In the genomic region with DNA sequence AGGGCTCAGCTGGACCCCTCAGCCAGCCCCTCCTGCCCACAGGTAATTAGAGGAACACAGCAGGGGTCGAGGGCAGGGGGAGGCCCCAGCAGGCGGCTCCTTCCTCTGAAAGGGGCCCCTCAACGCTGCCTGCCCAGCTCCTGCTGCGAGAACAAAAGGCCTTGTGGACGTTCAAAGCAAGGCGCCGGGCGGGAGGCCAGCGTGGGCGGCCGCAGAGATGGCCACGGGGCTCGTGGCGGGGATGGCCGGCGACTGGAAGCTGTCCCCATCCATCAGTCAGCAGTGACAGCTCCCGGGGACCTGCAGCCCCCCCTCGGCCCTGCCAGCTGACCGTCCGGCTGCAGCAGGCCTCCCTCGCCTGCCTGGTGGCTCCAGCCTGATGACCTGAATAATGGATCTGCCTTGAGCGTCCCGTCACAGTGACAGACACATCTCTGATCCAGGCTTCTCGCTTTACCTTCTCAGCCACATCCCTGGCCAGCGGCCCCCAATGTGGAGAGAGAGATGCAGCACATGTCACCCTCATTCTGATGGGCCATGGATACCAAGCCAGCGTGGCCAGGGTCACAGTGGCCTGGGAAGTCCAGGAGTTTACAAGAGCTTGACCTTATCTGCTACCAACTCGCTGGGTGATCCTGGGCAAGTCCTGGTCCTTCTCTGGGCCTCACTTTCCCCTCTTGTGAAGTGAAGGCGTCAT, we compare ENCODE assay signal across 1 cellular context.
TF ChIP-seq lines count a peak whose summit lies in the region.

No MANE protein-coding gene starts in this region.

TF ChIP-seq in K562, 482 proteins besides CTCF, POLR2A, EP300 and RAD21 (continued from another document):
- TF ChIP-seq MEF2D (tag; conservative IDR thresholded peaks at IDR 0.05; ENCODE audit: low read depth) (no peak), MCM5 (IDR thresholded peaks at IDR 0.05; ENCODE audit: low read depth) (no peak), RBBP5 (IDR thresholded peaks at IDR 0.05; ENCODE audit: borderline replicate concordance, insufficient read depth, low read length, poor library complexity, severe bottlenecking) (no peak), SMAD3 (CRISPR knock-in tag; conservative IDR thresholded peaks at IDR 0.05) (no peak), SMC3 (conservative IDR thresholded peaks at IDR 0.05; ENCODE audit: insufficient read depth, low read depth, low read length) (no peak), ELF1 (tag; IDR thresholded peaks at IDR 0.05) (no peak), HNRNPLL (IDR thresholded peaks at IDR 0.05; ENCODE audit: low read depth, low read length, poor library complexity, severe bottlenecking) (no peak), ZNF408 (CRISPR knock-in tag; IDR thresholded peaks at IDR 0.05; ENCODE audit: low read depth) (no peak), ZNF174 (CRISPR knock-in tag; IDR thresholded peaks at IDR 0.05) (no peak), MCM2 (IDR thresholded peaks at IDR 0.05; ENCODE audit: low read depth) (no peak), ZNF444 (CRISPR knock-in tag; IDR thresholded peaks at IDR 0.05) (no peak), KLF10 (CRISPR knock-in tag; IDR thresholded peaks at IDR 0.05) (no peak), HEY1 (CRISPR knock-in tag; IDR thresholded peaks at IDR 0.05; ENCODE audit: borderline replicate concordance) (no peak), DIDO1 (tag; IDR thresholded peaks at IDR 0.05; ENCODE audit: low read depth) (no peak), NCOA1 (IDR thresholded peaks at IDR 0.05; ENCODE audit: low read depth) (no peak), ELF4 (CRISPR knock-in tag; IDR thresholded peaks at IDR 0.05) (no peak), EGR1 (conservative IDR thresholded peaks at IDR 0.05) (peak; percentile 75), ATF1 (CRISPR knock-in tag; IDR thresholded peaks at IDR 0.05) (no peak), ATF1 (tag; IDR thresholded peaks at IDR 0.05) (no peak), BACH1 (tag; IDR thresholded peaks at IDR 0.05) (no peak), MEIS2 (IDR thresholded peaks at IDR 0.05; ENCODE audit: partially characterized antibody) (peak; percentile 72), MTA2 (IDR thresholded peaks at IDR 0.05; ENCODE audit: low read depth) (no peak)
- TF ChIP-seq, protein P1, sequence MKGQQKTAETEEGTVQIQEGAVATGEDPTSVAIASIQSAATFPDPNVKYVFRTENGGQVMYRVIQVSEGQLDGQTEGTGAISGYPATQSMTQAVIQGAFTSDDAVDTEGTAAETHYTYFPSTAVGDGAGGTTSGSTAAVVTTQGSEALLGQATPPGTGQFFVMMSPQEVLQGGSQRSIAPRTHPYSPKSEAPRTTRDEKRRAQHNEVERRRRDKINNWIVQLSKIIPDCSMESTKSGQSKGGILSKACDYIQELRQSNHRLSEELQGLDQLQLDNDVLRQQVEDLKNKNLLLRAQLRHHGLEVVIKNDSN (CRISPR knock-in tag; IDR thresholded peaks at IDR 0.05), result no peak
- TF ChIP-seq, protein P2, sequence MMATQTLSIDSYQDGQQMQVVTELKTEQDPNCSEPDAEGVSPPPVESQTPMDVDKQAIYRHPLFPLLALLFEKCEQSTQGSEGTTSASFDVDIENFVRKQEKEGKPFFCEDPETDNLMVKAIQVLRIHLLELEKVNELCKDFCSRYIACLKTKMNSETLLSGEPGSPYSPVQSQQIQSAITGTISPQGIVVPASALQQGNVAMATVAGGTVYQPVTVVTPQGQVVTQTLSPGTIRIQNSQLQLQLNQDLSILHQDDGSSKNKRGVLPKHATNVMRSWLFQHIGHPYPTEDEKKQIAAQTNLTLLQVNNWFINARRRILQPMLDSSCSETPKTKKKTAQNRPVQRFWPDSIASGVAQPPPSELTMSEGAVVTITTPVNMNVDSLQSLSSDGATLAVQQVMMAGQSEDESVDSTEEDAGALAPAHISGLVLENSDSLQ (IDR thresholded peaks at IDR 0.05), result peak; percentile 60
- TF ChIP-seq, protein P3, sequence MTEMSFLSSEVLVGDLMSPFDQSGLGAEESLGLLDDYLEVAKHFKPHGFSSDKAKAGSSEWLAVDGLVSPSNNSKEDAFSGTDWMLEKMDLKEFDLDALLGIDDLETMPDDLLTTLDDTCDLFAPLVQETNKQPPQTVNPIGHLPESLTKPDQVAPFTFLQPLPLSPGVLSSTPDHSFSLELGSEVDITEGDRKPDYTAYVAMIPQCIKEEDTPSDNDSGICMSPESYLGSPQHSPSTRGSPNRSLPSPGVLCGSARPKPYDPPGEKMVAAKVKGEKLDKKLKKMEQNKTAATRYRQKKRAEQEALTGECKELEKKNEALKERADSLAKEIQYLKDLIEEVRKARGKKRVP (CRISPR knock-in tag; IDR thresholded peaks at IDR 0.05), result no peak
- TF ChIP-seq, protein P4, sequence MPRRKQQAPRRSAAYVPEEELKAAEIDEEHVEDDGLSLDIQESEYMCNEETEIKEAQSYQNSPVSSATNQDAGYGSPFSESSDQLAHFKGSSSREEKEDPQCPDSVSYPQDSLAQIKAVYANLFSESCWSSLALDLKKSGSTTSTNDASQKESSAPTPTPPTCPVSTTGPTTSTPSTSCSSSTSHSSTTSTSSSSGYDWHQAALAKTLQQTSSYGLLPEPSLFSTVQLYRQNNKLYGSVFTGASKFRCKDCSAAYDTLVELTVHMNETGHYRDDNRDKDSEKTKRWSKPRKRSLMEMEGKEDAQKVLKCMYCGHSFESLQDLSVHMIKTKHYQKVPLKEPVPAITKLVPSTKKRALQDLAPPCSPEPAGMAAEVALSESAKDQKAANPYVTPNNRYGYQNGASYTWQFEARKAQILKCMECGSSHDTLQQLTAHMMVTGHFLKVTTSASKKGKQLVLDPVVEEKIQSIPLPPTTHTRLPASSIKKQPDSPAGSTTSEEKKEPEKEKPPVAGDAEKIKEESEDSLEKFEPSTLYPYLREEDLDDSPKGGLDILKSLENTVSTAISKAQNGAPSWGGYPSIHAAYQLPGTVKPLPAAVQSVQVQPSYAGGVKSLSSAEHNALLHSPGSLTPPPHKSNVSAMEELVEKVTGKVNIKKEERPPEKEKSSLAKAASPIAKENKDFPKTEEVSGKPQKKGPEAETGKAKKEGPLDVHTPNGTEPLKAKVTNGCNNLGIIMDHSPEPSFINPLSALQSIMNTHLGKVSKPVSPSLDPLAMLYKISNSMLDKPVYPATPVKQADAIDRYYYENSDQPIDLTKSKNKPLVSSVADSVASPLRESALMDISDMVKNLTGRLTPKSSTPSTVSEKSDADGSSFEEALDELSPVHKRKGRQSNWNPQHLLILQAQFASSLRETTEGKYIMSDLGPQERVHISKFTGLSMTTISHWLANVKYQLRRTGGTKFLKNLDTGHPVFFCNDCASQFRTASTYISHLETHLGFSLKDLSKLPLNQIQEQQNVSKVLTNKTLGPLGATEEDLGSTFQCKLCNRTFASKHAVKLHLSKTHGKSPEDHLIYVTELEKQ (CRISPR knock-in tag; IDR thresholded peaks at IDR 0.05), result no peak
- TF ChIP-seq, protein P5, sequence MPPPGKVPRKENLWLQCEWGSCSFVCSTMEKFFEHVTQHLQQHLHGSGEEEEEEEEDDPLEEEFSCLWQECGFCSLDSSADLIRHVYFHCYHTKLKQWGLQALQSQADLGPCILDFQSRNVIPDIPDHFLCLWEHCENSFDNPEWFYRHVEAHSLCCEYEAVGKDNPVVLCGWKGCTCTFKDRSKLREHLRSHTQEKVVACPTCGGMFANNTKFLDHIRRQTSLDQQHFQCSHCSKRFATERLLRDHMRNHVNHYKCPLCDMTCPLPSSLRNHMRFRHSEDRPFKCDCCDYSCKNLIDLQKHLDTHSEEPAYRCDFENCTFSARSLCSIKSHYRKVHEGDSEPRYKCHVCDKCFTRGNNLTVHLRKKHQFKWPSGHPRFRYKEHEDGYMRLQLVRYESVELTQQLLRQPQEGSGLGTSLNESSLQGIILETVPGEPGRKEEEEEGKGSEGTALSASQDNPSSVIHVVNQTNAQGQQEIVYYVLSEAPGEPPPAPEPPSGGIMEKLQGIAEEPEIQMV (tag; conservative IDR thresholded peaks at IDR 0.05; ENCODE audit: low read depth), result no peak
- TF ChIP-seq, protein P6, sequence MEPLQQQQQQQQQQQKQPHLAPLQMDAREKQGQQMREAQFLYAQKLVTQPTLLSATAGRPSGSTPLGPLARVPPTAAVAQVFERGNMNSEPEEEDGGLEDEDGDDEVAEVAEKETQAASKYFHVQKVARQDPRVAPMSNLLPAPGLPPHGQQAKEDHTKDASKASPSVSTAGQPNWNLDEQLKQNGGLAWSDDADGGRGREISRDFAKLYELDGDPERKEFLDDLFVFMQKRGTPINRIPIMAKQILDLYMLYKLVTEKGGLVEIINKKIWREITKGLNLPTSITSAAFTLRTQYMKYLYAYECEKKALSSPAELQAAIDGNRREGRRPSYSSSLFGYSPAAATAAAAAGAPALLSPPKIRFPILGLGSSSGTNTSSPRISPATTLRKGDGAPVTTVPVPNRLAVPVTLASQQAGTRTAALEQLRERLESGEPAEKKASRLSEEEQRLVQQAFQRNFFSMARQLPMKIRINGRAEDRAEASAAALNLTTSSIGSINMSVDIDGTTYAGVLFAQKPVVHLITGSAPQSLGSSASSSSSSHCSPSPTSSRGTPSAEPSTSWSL (CRISPR knock-in tag; IDR thresholded peaks at IDR 0.05; ENCODE audit: borderline replicate concordance), result no peak
- TF ChIP-seq, protein P7, sequence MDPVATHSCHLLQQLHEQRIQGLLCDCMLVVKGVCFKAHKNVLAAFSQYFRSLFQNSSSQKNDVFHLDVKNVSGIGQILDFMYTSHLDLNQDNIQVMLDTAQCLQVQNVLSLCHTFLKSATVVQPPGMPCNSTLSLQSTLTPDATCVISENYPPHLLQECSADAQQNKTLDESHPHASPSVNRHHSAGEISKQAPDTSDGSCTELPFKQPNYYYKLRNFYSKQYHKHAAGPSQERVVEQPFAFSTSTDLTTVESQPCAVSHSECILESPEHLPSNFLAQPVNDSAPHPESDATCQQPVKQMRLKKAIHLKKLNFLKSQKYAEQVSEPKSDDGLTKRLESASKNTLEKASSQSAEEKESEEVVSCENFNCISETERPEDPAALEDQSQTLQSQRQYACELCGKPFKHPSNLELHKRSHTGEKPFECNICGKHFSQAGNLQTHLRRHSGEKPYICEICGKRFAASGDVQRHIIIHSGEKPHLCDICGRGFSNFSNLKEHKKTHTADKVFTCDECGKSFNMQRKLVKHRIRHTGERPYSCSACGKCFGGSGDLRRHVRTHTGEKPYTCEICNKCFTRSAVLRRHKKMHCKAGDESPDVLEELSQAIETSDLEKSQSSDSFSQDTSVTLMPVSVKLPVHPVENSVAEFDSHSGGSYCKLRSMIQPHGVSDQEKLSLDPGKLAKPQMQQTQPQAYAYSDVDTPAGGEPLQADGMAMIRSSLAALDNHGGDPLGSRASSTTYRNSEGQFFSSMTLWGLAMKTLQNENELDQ (CRISPR knock-in tag; IDR thresholded peaks at IDR 0.05; ENCODE audit: borderline replicate concordance), result no peak
- TF ChIP-seq, protein P8, sequence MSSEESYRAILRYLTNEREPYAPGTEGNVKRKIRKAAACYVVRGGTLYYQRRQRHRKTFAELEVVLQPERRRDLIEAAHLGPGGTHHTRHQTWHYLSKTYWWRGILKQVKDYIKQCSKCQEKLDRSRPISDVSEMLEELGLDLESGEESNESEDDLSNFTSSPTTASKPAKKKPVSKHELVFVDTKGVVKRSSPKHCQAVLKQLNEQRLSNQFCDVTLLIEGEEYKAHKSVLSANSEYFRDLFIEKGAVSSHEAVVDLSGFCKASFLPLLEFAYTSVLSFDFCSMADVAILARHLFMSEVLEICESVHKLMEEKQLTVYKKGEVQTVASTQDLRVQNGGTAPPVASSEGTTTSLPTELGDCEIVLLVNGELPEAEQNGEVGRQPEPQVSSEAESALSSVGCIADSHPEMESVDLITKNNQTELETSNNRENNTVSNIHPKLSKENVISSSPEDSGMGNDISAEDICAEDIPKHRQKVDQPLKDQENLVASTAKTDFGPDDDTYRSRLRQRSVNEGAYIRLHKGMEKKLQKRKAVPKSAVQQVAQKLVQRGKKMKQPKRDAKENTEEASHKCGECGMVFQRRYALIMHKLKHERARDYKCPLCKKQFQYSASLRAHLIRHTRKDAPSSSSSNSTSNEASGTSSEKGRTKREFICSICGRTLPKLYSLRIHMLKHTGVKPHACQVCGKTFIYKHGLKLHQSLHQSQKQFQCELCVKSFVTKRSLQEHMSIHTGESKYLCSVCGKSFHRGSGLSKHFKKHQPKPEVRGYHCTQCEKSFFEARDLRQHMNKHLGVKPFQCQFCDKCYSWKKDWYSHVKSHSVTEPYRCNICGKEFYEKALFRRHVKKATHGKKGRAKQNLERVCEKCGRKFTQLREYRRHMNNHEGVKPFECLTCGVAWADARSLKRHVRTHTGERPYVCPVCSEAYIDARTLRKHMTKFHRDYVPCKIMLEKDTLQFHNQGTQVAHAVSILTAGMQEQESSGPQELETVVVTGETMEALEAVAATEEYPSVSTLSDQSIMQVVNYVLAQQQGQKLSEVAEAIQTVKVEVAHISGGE (CRISPR knock-in tag; IDR thresholded peaks at IDR 0.05), result no peak
- TF ChIP-seq, protein P9, sequence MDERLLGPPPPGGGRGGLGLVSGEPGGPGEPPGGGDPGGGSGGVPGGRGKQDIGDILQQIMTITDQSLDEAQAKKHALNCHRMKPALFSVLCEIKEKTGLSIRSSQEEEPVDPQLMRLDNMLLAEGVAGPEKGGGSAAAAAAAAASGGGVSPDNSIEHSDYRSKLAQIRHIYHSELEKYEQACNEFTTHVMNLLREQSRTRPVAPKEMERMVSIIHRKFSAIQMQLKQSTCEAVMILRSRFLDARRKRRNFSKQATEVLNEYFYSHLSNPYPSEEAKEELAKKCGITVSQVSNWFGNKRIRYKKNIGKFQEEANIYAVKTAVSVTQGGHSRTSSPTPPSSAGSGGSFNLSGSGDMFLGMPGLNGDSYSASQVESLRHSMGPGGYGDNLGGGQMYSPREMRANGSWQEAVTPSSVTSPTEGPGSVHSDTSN (CRISPR knock-in tag; IDR thresholded peaks at IDR 0.05; ENCODE audit: low read depth), result no peak
- TF ChIP-seq, protein P9 (tag; conservative IDR thresholded peaks at IDR 0.05; ENCODE audit: low read depth), result peak; percentile 74
